In genomic region chr2:191165190-191165643, GRCh38 we compare ENCODE assay signal across 8 cellular contexts. TPM values are rescaled to one million over a fixed set of nuclear protein-coding genes. Genes with fewer than 3 reads are reported as not detected.
A peak's percentile ranks its signal among the peaks of the same experiment; 100 is the strongest.
DNase-seq lines count a peak whose midpoint lies in the region; ATAC-seq and TF ChIP-seq lines count a peak whose summit lies in the region.

No MANE protein-coding gene starts in this region.

- WGBS in right lobe of liver (ENCODE audit: insufficient coverage, low coverage, low lambda C conversion rate, missing lambda C conversion rate) = 9% methylated on average over 4 of the region's 4 CpGs
- WGBS in upper lobe of left lung, 2 donors = 17 to 19% methylated on average over 4 of the region's 4 CpGs

- intact Hi-C loops in OCI-LY7 (cut with micrococcal nuclease; ENCODE audit: unreplicated experiment) (no loop called here), right lobe of liver (cut with DNase I) (loop anchor here in 1 of 2 donors (10.0 kb wide), 1 partner anchor 340 kb away; no protein-coding TSS in a partner anchor)

- DNase-seq in Caki2 (ENCODE audit: low read depth) = peak; percentile 67
- DNase-seq in OCI-LY7 (ENCODE audit: low spot score) = peak; percentile 4
- DNase-seq in cerebellum (ENCODE audit: low spot score) = peak; percentile 7
- no peak for DNase-seq in right lobe of liver
- no peak for DNase-seq in upper lobe of left lung

- in situ Hi-C loops in Caki2 (cut with HindIII; ENCODE audit: low pct_unique_long_range_greater_than_20kb, low sequenced_read_pairs) = loop anchor here (25.0 kb wide), 1 partner anchor 128 kb away; no protein-coding TSS in a partner anchor

- BruUV-seq in OCI-LY7 (replicated peaks; lab: Mats Ljungman, UMichigan) = no TSS peak

- no peaks in the 10 kb centered on the region for H3K27me3 ChIP-seq in right lobe of liver
- no peaks in the 10 kb centered on the region for H3K27me3 ChIP-seq in upper lobe of left lung

- ATAC-seq in GM18907 (IDR thresholded peaks at IDR 0.05; ENCODE audit: unreplicated experiment) (peak; percentile 89), HG03378 (IDR thresholded peaks at IDR 0.05; ENCODE audit: unreplicated experiment) (peak; percentile 86), right lobe of liver (peak; percentile 59 to 82 (median 72)), upper lobe of left lung (ENCODE audit: low FRiP score in 2 of 2) (peak; percentile 82 to 88), HG03097 (IDR thresholded peaks at IDR 0.05; ENCODE audit: low FRiP score, unreplicated experiment) (no peak)

- no peaks in the 10 kb centered on the region for H3K79me2 ChIP-seq in OCI-LY7 (ENCODE audit: insufficient read depth, low read depth, low read length)

- H3K9me3 ChIP-seq in OCI-LY7 (ENCODE audit: low read length) (no peaks in the 10 kb centered on the region), right lobe of liver (no peaks in the 10 kb centered on the region), upper lobe of left lung (no peaks in the 10 kb centered on the region)

- POLR2A ChIA-PET in OCI-LY7 (lab: Charles Lee) = no interaction called here

- no peak for TF ChIP-seq EP300 in upper lobe of left lung (IDR thresholded peaks at IDR 0.05)

- no peak overlapping the region for H3K27ac ChIP-seq in OCI-LY7 (ENCODE audit: low read depth, low read length, poor library complexity, severe bottlenecking)
- H3K27ac ChIP-seq in right lobe of liver = peak overlapping the region in 2 of 3 donors; percentile 19 to 78
- H3K27ac ChIP-seq in upper lobe of left lung = peak overlapping the region in 3 of 4 donors; percentile 13 to 48 (median 42)

- H2AFZ ChIP-seq in OCI-LY7 (ENCODE audit: low read length) = no peak overlapping the region; the same call in 1 of the 2 replicates

- H3K4me3 ChIP-seq in OCI-LY7 (ENCODE audit: low read depth, low read length, poor library complexity, severe bottlenecking) (no peak overlapping the region), right lobe of liver (no peak overlapping the region), upper lobe of left lung (no peak overlapping the region)

- TF ChIP-seq POLR2A in right lobe of liver (IDR thresholded peaks at IDR 0.05) (no peak), upper lobe of left lung (IDR thresholded peaks at IDR 0.05) (no peak)

- H3K9me2 ChIP-seq in OCI-LY7 (ENCODE audit: insufficient read depth, low read length) = no peaks in the 10 kb centered on the region

- no peaks in the 10 kb centered on the region for H3K4me1 ChIP-seq in OCI-LY7 (ENCODE audit: insufficient read depth, low read length, poor library complexity, severe bottlenecking)
- H3K4me1 ChIP-seq in right lobe of liver = peaks cover 0 to 55% (median 18%) of the 10 kb centered on the region in 4 donors
- H3K4me1 ChIP-seq in upper lobe of left lung = peaks cover 27 to 38% (median 31%) of the 10 kb centered on the region in 4 donors

- CTCF ChIA-PET in OCI-LY7 (lab: Charles Lee; ENCODE audit: unreplicated experiment) = no interaction called here

- TF ChIP-seq CTCF in OCI-LY7 (conservative IDR thresholded peaks at IDR 0.05; ENCODE audit: low read length) = peak; percentile 71
- TF ChIP-seq CTCF in right lobe of liver (IDR thresholded peaks at IDR 0.05) = peak; percentile 59 to 68 (median 65)
- peak; percentile 27 to 70 (median 54) for TF ChIP-seq CTCF in upper lobe of left lung (IDR thresholded peaks at IDR 0.05)

- H4K20me1 ChIP-seq in OCI-LY7 (ENCODE audit: insufficient read depth, low read length) = no peaks in the 10 kb centered on the region

- H3K36me3 ChIP-seq in OCI-LY7 (ENCODE audit: insufficient read depth, low read length) (no peaks in the 10 kb centered on the region), right lobe of liver (no peaks in the 10 kb centered on the region), upper lobe of left lung (no peaks in the 10 kb centered on the region)

- no peak overlapping the region for H3K4me2 ChIP-seq in OCI-LY7 (ENCODE audit: low read length)

RNA-seq across cellular contexts. Expression of gene STAT4, which starts 14.4 kb away (rescaled TPM):
- total RNA-seq in Caki2 (2014; rRNA removed; shearing (Covaris generic); ENCODE audit: low replicate concordance) = 11.1 and 15.2 TPM in 2 replicates
- not detected in 2 replicates for total RNA-seq in OCI-LY7 (2014; rRNA removed; shearing (Covaris generic))
- total RNA-seq in OCI-LY7 (2022) = not detected in 2 replicates
- total RNA-seq in cerebellum = 6.4 TPM
- total RNA-seq in right lobe of liver = 1 to 10 TPM in 5 of 6 experiments, under 1 TPM in 1; 0.90 to 6.1 (median 3.2) TPM
- 10 to 100 TPM in 1 of 6 donors, 1 to 10 TPM in 5; 3.6 to 11.9 (median 6.0) TPM for total RNA-seq in upper lobe of left lung

Comparison
In these comparisons a context has a peak if more than half of its experiments do, and no peak if none do; other contexts are left out.
1. DNase-seq: peak in Caki2 (single experiment), OCI-LY7 (single experiment) and cerebellum (single experiment); none in right lobe of liver (0 of 3) and upper lobe of left lung (0 of 2).
2. Peak in every context shown above with its lines, with median percentiles within 50 percentile points of each other: CTCF ChIP-seq.